In the genomic region with DNA sequence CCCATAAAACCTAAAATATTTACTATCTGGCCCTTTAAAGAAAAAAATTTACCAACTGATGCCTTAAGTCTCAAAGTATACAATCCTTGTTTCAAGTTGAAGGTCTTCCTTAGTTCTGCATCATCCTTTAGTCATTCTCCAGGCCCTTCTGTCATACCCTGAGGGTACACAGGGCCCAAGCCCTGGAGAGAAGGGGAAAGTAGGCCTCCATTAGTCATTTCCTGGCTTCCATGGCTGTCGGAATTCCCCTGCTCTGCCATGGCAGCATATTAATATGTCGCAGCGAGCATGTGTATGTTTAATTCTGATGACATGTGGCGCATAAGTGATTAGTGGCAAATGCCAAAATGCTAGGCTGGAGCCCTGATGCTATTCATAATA, we compare ENCODE assay signal across 10 cellular contexts. TPM values are rescaled to one million over a fixed set of nuclear protein-coding genes. Genes with fewer than 3 reads are reported as not detected.
A peak's percentile ranks its signal among the peaks of the same experiment; 100 is the strongest.
DNase-seq lines count a peak whose midpoint lies in the region; ATAC-seq lines count a peak whose summit lies in the region.
"Had no signal": no experiment of that assay in that cellular context is flagged by ENCODE, and none has a peak within 500 bp of the region (broad histone marks: within the 10 kb centered on the region; RNA-seq: fewer than 3 reads in every experiment).

No MANE protein-coding gene starts in this region.

- H3K4me3 Mint-ChIP-seq in activated naive CD4-positive, alpha-beta T cell treated with anti-CD3 and anti-CD28 coated beads for 36 hours: no peak overlapping the region

- H3K4me1 Mint-ChIP-seq in activated naive CD4-positive, alpha-beta T cell treated with anti-CD3 and anti-CD28 coated beads for 36 hours (ENCODE audit: low read depth): no peaks in the 10 kb centered on the region

- no peak overlapping the region for H3K27ac Mint-ChIP-seq in activated naive CD4-positive, alpha-beta T cell treated with anti-CD3 and anti-CD28 coated beads for 36 hours

- peak; percentile 6 for DNase-seq in activated naive CD4-positive, alpha-beta T cell treated with anti-CD3 and anti-CD28 coated beads for 36 hours
- no peak for DNase-seq in activated naive CD4-positive, alpha-beta T cell (lab: John Stamatoyannopoulos, UW)
- DNase-seq in RPMI7951 (ENCODE audit: low read depth) (peak; percentile 100), fibroblast of gingiva (ENCODE audit: low read depth) (peak; percentile 79), NCI-H526 (lab: John Stamatoyannopoulos, UW) (no peak), GM19240 (ENCODE audit: insufficient read length, low spot score) (no peak)
- DNase-seq in stimulated activated naive CD8-positive, alpha-beta T cell treated with anti-CD3 and anti-CD28 coated beads, Interleukin-15, Interleukin-2, amounts not matched to agents 100 U/mL and 50 U/mL, for 24 hours: no peak
- DNase-seq: activated CD4-positive, alpha-beta T cell treated with anti-CD3 and anti-CD28 coated beads for 4 hours; cerebellar nuclear complex had no signal

- no peaks in the 10 kb centered on the region for H3K36me3 Mint-ChIP-seq in activated naive CD4-positive, alpha-beta T cell treated with anti-CD3 and anti-CD28 coated beads for 36 hours (ENCODE audit: low read depth)

- intact Hi-C loops in activated naive CD4-positive, alpha-beta T cell treated with anti-CD3 and anti-CD28 coated beads for 36 hours (cut with micrococcal nuclease): no loop called here

- peak; percentile 57 for ATAC-seq in stimulated activated naive CD8-positive, alpha-beta T cell treated with anti-CD3 and anti-CD28 coated beads, Interleukin-15, Interleukin-2, amounts not matched to agents 100 U/mL and 50 U/mL, for 24 hours
- ATAC-seq in GM21576 (IDR thresholded peaks at IDR 0.05; ENCODE audit: unreplicated experiment): no peak

- H3K9me3 Mint-ChIP-seq in activated naive CD4-positive, alpha-beta T cell treated with anti-CD3 and anti-CD28 coated beads for 36 hours: no peaks in the 10 kb centered on the region

- H3K27me3 Mint-ChIP-seq in activated naive CD4-positive, alpha-beta T cell treated with anti-CD3 and anti-CD28 coated beads for 36 hours (ENCODE audit: low read depth): no peaks in the 10 kb centered on the region

- CTCF ChIA-PET in activated naive CD4-positive, alpha-beta T cell treated with anti-CD3 and anti-CD28 coated beads for 36 hours (lab: Charles Lee): no interaction called here

RNA-seq across cellular contexts. Expression of a gene that starts 22.0 kb away (rescaled TPM):
- not detected for total RNA-seq in activated naive CD4-positive, alpha-beta T cell treated with anti-CD3 and anti-CD28 coated beads for 36 hours
- 36.0 and 39.9 TPM in 2 replicates for total RNA-seq in RPMI7951 (2014; rRNA removed; shearing (Covaris generic))

Comparison
In these comparisons a context has a peak if more than half of its experiments do, and no peak if none do; other contexts are left out.
1. DNase-seq: peak in activated naive CD4-positive, alpha-beta T cell treated with anti-CD3 and anti-CD28 coated beads for 36 hours (single experiment), RPMI7951 (single experiment) and fibroblast of gingiva (single experiment); none in activated naive CD4-positive, alpha-beta T cell (0 of 4), stimulated activated naive CD8-positive, alpha-beta T cell treated with anti-CD3 and anti-CD28 coated beads, Interleukin-15, Interleukin-2, amounts not matched to agents 100 U/mL and 50 U/mL, for 24 hours (single experiment), NCI-H526 (0 of 2) and GM19240 (single experiment).
2. RNA of a gene that starts 22.0 kb away (total RNA-seq): 36.0 to 39.9 TPM in RPMI7951; not detected in activated naive CD4-positive, alpha-beta T cell treated with anti-CD3 and anti-CD28 coated beads for 36 hours; every median in the first group is over 10 times any median in the second.